In genomic region chr16:70749681-70750601, GRCh38 we compare ENCODE assay signal across 2 cellular contexts.
TF ChIP-seq lines count a peak whose summit lies in the region.

No MANE protein-coding gene starts in this region.

TF ChIP-seq in K562, 482 proteins besides CTCF, POLR2A, EP300 and RAD21:
- TF ChIP-seq TFAP4 (CRISPR knock-in tag; IDR thresholded peaks at IDR 0.05; ENCODE audit: borderline replicate concordance) (peak; percentile 62; the same call in 1 of the 2 replicates), BRD9 (IDR thresholded peaks at IDR 0.05; ENCODE audit: low read depth, partially characterized antibody) (no peak), KLF13 (tag; IDR thresholded peaks at IDR 0.05; ENCODE audit: borderline replicate concordance, low read depth) (no peak), LEF1 (IDR thresholded peaks at IDR 0.05) (no peak), ZNF740 (CRISPR knock-in tag; IDR thresholded peaks at IDR 0.05) (no peak), ZNF740 (tag; IDR thresholded peaks at IDR 0.05) (no peak), KDM4B (IDR thresholded peaks at IDR 0.05; ENCODE audit: borderline replicate concordance in 2 of 2, low read depth in 1 of 2) (no peak), EZH2 (IDR thresholded peaks at IDR 0.05; ENCODE audit: borderline replicate concordance, low read depth, low read length) (no peak), RFX1 (IDR thresholded peaks at IDR 0.05) (peak; percentile 97), NCOA6 (IDR thresholded peaks at IDR 0.05) (no peak), NFXL1 (CRISPR knock-in tag; IDR thresholded peaks at IDR 0.05) (no peak), KAT2B (IDR thresholded peaks at IDR 0.05; ENCODE audit: low read depth, low read length) (no peak), EGR1 (conservative IDR thresholded peaks at IDR 0.05) (peak; percentile 31)
- TF ChIP-seq, protein P1, sequence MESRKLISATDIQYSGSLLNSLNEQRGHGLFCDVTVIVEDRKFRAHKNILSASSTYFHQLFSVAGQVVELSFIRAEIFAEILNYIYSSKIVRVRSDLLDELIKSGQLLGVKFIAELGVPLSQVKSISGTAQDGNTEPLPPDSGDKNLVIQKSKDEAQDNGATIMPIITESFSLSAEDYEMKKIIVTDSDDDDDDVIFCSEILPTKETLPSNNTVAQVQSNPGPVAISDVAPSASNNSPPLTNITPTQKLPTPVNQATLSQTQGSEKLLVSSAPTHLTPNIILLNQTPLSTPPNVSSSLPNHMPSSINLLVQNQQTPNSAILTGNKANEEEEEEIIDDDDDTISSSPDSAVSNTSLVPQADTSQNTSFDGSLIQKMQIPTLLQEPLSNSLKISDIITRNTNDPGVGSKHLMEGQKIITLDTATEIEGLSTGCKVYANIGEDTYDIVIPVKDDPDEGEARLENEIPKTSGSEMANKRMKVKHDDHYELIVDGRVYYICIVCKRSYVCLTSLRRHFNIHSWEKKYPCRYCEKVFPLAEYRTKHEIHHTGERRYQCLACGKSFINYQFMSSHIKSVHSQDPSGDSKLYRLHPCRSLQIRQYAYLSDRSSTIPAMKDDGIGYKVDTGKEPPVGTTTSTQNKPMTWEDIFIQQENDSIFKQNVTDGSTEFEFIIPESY (CRISPR knock-in tag; IDR thresholded peaks at IDR 0.05), result peak; percentile 17; the same call in 1 of the 2 replicates

TF ChIP-seq in HepG2, 621 proteins besides CTCF, POLR2A, EP300 and RAD21:
- no peak for TF ChIP-seq ZNF33B (CRISPR knock-in tag; IDR thresholded peaks at IDR 0.05)
- TF ChIP-seq RCOR2 (CRISPR knock-in tag; IDR thresholded peaks at IDR 0.05), result no peak
- peak; percentile 48; the same call in 1 of the 2 replicates for TF ChIP-seq KDM5B (CRISPR knock-in tag; IDR thresholded peaks at IDR 0.05; ENCODE audit: borderline replicate concordance)
- no peak for TF ChIP-seq CC2D1A (CRISPR knock-in tag; IDR thresholded peaks at IDR 0.05)
- TF ChIP-seq ZNF670 (CRISPR knock-in tag; IDR thresholded peaks at IDR 0.05; ENCODE audit: borderline replicate concordance), result no peak
- TF ChIP-seq HBP1 (CRISPR knock-in tag; IDR thresholded peaks at IDR 0.05; ENCODE audit: low read depth), result 0 out of 2 replicates have a peak, but pooled peaks have one; percentile 34
- no peak for TF ChIP-seq ZSCAN30 (CRISPR knock-in tag; IDR thresholded peaks at IDR 0.05)
- TF ChIP-seq RFX1 (IDR thresholded peaks at IDR 0.05), result peak; percentile 55; the same call in 1 of the 2 replicates
- TF ChIP-seq, protein P2, sequence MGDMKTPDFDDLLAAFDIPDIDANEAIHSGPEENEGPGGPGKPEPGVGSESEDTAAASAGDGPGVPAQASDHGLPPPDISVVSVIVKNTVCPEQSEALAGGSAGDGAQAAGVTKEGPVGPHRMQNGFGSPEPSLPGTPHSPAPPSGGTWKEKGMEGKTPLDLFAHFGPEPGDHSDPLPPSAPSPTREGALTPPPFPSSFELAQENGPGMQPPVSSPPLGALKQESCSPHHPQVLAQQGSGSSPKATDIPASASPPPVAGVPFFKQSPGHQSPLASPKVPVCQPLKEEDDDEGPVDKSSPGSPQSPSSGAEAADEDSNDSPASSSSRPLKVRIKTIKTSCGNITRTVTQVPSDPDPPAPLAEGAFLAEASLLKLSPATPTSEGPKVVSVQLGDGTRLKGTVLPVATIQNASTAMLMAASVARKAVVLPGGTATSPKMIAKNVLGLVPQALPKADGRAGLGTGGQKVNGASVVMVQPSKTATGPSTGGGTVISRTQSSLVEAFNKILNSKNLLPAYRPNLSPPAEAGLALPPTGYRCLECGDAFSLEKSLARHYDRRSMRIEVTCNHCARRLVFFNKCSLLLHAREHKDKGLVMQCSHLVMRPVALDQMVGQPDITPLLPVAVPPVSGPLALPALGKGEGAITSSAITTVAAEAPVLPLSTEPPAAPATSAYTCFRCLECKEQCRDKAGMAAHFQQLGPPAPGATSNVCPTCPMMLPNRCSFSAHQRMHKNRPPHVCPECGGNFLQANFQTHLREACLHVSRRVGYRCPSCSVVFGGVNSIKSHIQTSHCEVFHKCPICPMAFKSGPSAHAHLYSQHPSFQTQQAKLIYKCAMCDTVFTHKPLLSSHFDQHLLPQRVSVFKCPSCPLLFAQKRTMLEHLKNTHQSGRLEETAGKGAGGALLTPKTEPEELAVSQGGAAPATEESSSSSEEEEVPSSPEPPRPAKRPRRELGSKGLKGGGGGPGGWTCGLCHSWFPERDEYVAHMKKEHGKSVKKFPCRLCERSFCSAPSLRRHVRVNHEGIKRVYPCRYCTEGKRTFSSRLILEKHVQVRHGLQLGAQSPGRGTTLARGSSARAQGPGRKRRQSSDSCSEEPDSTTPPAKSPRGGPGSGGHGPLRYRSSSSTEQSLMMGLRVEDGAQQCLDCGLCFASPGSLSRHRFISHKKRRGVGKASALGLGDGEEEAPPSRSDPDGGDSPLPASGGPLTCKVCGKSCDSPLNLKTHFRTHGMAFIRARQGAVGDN (CRISPR knock-in tag; IDR thresholded peaks at IDR 0.05), result peak; percentile 80
- TF ChIP-seq MIER3 (CRISPR knock-in tag; IDR thresholded peaks at IDR 0.05; ENCODE audit: borderline replicate concordance), result no peak
- no peak for TF ChIP-seq TSC22D2 (CRISPR knock-in tag; IDR thresholded peaks at IDR 0.05; ENCODE audit: borderline replicate concordance)
- TF ChIP-seq, protein P3, sequence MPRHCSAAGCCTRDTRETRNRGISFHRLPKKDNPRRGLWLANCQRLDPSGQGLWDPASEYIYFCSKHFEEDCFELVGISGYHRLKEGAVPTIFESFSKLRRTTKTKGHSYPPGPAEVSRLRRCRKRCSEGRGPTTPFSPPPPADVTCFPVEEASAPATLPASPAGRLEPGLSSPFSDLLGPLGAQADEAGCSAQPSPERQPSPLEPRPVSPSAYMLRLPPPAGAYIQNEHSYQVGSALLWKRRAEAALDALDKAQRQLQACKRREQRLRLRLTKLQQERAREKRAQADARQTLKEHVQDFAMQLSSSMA (CRISPR knock-in tag; IDR thresholded peaks at IDR 0.05), result 0 out of 2 replicates have a peak, but pooled peaks have one; percentile 22
- TF ChIP-seq MIER2 (CRISPR knock-in tag; IDR thresholded peaks at IDR 0.05), result no peak
- TF ChIP-seq ZNF784 (CRISPR knock-in tag; IDR thresholded peaks at IDR 0.05; ENCODE audit: borderline replicate concordance), result no peak
- TF ChIP-seq GATAD2A (CRISPR knock-in tag; IDR thresholded peaks at IDR 0.05), result peak; percentile 21; the same call in 1 of the 2 replicates
- TF ChIP-seq FOSL1 (CRISPR knock-in tag; IDR thresholded peaks at IDR 0.05; ENCODE audit: borderline replicate concordance), result no peak
- no peak for TF ChIP-seq KLF11 (CRISPR knock-in tag; IDR thresholded peaks at IDR 0.05)
- TF ChIP-seq CENPX (CRISPR knock-in tag; IDR thresholded peaks at IDR 0.05), result no peak
- TF ChIP-seq, protein P4, sequence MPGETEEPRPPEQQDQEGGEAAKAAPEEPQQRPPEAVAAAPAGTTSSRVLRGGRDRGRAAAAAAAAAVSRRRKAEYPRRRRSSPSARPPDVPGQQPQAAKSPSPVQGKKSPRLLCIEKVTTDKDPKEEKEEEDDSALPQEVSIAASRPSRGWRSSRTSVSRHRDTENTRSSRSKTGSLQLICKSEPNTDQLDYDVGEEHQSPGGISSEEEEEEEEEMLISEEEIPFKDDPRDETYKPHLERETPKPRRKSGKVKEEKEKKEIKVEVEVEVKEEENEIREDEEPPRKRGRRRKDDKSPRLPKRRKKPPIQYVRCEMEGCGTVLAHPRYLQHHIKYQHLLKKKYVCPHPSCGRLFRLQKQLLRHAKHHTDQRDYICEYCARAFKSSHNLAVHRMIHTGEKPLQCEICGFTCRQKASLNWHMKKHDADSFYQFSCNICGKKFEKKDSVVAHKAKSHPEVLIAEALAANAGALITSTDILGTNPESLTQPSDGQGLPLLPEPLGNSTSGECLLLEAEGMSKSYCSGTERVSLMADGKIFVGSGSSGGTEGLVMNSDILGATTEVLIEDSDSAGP (CRISPR knock-in tag; IDR thresholded peaks at IDR 0.05; ENCODE audit: borderline replicate concordance), result peak; percentile 36; the same call in 1 of the 2 replicates
- TF ChIP-seq TFAP4 (IDR thresholded peaks at IDR 0.05; ENCODE audit: borderline replicate concordance, low read depth), result peak; percentile 25; the same call in 1 of the 2 replicates
- no peak for TF ChIP-seq CERS6 (CRISPR knock-in tag; IDR thresholded peaks at IDR 0.05)
- peak; percentile 40; the same call in 1 of the 2 replicates for TF ChIP-seq SALL1 (CRISPR knock-in tag; IDR thresholded peaks at IDR 0.05)
- TF ChIP-seq AGO2 (optimal IDR thresholded peaks at IDR 0.05; ENCODE audit: low read depth, low read length), result peak; percentile 31
- 0 out of 2 replicates have a peak, but pooled peaks have one; percentile 24 for TF ChIP-seq IRF9 (CRISPR knock-in tag; IDR thresholded peaks at IDR 0.05; ENCODE audit: borderline replicate concordance)
- no peak for TF ChIP-seq CBX5 (CRISPR knock-in tag; IDR thresholded peaks at IDR 0.05; ENCODE audit: borderline replicate concordance)
- TF ChIP-seq, protein P5, sequence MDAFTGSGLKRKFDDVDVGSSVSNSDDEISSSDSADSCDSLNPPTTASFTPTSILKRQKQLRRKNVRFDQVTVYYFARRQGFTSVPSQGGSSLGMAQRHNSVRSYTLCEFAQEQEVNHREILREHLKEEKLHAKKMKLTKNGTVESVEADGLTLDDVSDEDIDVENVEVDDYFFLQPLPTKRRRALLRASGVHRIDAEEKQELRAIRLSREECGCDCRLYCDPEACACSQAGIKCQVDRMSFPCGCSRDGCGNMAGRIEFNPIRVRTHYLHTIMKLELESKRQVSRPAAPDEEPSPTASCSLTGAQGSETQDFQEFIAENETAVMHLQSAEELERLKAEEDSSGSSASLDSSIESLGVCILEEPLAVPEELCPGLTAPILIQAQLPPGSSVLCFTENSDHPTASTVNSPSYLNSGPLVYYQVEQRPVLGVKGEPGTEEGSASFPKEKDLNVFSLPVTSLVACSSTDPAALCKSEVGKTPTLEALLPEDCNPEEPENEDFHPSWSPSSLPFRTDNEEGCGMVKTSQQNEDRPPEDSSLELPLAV (CRISPR knock-in tag; conservative IDR thresholded peaks at IDR 0.05; ENCODE audit: low read depth), result no peak
- TF ChIP-seq, protein P6, sequence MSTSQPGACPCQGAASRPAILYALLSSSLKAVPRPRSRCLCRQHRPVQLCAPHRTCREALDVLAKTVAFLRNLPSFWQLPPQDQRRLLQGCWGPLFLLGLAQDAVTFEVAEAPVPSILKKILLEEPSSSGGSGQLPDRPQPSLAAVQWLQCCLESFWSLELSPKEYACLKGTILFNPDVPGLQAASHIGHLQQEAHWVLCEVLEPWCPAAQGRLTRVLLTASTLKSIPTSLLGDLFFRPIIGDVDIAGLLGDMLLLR (CRISPR knock-in tag; IDR thresholded peaks at IDR 0.05), result 0 out of 2 replicates have a peak, but pooled peaks have one; percentile 8
- peak; percentile 37; the same call in 1 of the 2 replicates for TF ChIP-seq RFX3 (CRISPR knock-in tag; IDR thresholded peaks at IDR 0.05)
- TF ChIP-seq PRPF4 (IDR thresholded peaks at IDR 0.05; ENCODE audit: low read depth, low read length, poor library complexity, severe bottlenecking), result no peak
- TF ChIP-seq ZKSCAN5 (CRISPR knock-in tag; IDR thresholded peaks at IDR 0.05), result no peak
